ENCODE assay signal across 6 cellular contexts in the genomic region with DNA sequence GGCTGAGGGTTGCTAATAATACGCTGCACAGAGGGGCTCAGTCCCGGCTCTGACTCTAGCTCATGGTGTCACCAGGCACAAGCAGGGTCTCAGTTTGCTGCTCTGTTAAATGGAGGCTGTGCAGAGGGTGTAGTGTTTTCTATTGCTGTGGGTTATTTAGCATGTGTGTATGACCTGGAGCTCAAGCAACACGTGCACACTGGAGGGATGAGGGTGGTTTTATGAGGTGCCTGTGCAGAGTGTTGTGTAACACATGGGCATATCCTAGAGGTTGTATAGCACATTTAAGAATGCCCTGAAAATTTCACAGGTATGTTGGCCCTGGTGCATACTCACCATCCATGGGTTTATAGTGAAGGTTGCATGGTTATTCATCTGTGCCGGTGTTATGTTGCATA. TPM values are rescaled to one million over a fixed set of nuclear protein-coding genes. Genes with fewer than 3 reads are reported as not detected.
DNase-seq lines count a peak whose midpoint lies in the region; ATAC-seq, FAIRE-seq and TF ChIP-seq lines count a peak whose summit lies in the region.

No MANE protein-coding gene starts in this region.

- H3K4me1 ChIP-seq in A549 = peaks cover 52% of the 10 kb centered on the region
- H3K4me1 ChIP-seq in adipocyte (ENCODE audit: control insufficient read depth, insufficient read depth, low read length) = peaks cover 60% of the 10 kb centered on the region
- H3K4me1 ChIP-seq in mucosa of stomach (ENCODE audit: control insufficient read depth, insufficient read depth, low read length) = peaks cover 62% of the 10 kb centered on the region

- DNase-seq in A549 (ENCODE audit: low read depth in 1 of 2, low spot score in 1 of 2) (no peak), adipocyte (ENCODE audit: low read depth) (no peak), progenitor cell of endocrine pancreas (ENCODE audit: low spot score, unreplicated experiment) (no peak), NCI-H1105 (lab: John Stamatoyannopoulos, UW) (no peak)
- no peak for DNase-seq in stimulated activated CD4-positive, alpha-beta T cell treated with anti-CD3 and anti-CD28 coated beads, Interleukin-12 subunit alpha, Interleukin-12 subunit beta, amount 100 ng/mL, for 4 hours

- 82% methylated on average over 4 of the region's 4 CpGs for WGBS in A549 (ENCODE audit: missing lambda C conversion rate)

- peaks cover 33% of the 10 kb centered on the region for H3K4me1 Mint-ChIP-seq in progenitor cell of endocrine pancreas (ENCODE audit: low read depth)

- TF ChIP-seq POLR2A in A549 (IDR thresholded peaks at IDR 0.05; ENCODE audit: low read length) = no peak

- H3K9me3 ChIP-seq in A549 = no peaks in the 10 kb centered on the region
- H3K9me3 ChIP-seq in adipocyte (ENCODE audit: control insufficient read depth, low read length) = no peaks in the 10 kb centered on the region
- no peaks in the 10 kb centered on the region for H3K9me3 ChIP-seq in mucosa of stomach (ENCODE audit: control insufficient read depth, low read length)

- no peak overlapping the region for H3K4me3 Mint-ChIP-seq in progenitor cell of endocrine pancreas (ENCODE audit: low read depth)

- POLR2A ChIA-PET in A549 (lab: Yijun Ruan, JAX) = interaction anchor here (1.2 kb wide), 1 partner anchor 25 kb away, joined by 5 read pairs; a partner anchor contains a TSS

- H3K27me3 Mint-ChIP-seq in progenitor cell of endocrine pancreas = no peaks in the 10 kb centered on the region

- H3K4me3 ChIP-seq in A549 (no peak overlapping the region), adipocyte (ENCODE audit: low read length) (peak overlapping the region; percentile 43), mucosa of stomach (ENCODE audit: low read length) (no peak overlapping the region)

- H3K9ac ChIP-seq in adipocyte (ENCODE audit: low read length) = peak overlapping the region; percentile 70
- H3K9ac ChIP-seq in mucosa of stomach (ENCODE audit: low read length) = peak overlapping the region; percentile 44

- TF ChIP-seq RAD21 in A549 (conservative IDR thresholded peaks at IDR 0.05 in 1 of 2, IDR thresholded peaks at IDR 0.05 in 1 of 2) = no peak

- no peak for TF ChIP-seq EP300 in A549 (IDR thresholded peaks at IDR 0.05)

- TF ChIP-seq CTCF in A549 (IDR thresholded peaks at IDR 0.05) (no peak), progenitor cell of endocrine pancreas (IDR thresholded peaks at IDR 0.05; ENCODE audit: unreplicated experiment) (no peak)

- no peak overlapping the region for H3K27ac Mint-ChIP-seq in progenitor cell of endocrine pancreas

- peaks cover 28% of the 10 kb centered on the region for H3K36me3 ChIP-seq in adipocyte (ENCODE audit: control insufficient read depth, insufficient read depth, low read length, severe bottlenecking)
- H3K36me3 ChIP-seq in mucosa of stomach (ENCODE audit: control insufficient read depth, insufficient read depth, low read length) = peaks cover 7% of the 10 kb centered on the region

- no peaks in the 10 kb centered on the region for H3K36me3 Mint-ChIP-seq in progenitor cell of endocrine pancreas (ENCODE audit: insufficient read depth)

- FAIRE-seq in A549 (lab: Jason Lieb, UNC) = no peak

- H3K27ac ChIP-seq in A549 = peak overlapping the region; percentile 95

- CTCF ChIA-PET in A549 (lab: Yijun Ruan, JAX) = interaction anchor here (0.6 to 34.4 kb wide), 44 partner anchors 1 to 455 kb away, joined by 3 to 919 read pairs (median 6); a partner anchor contains a TSS

- ATAC-seq in A549 = no peak

- H3K27me3 ChIP-seq in adipocyte (replicated peaks; ENCODE audit: control insufficient read depth, insufficient read depth, low read length) (no peaks in the 10 kb centered on the region), mucosa of stomach (ENCODE audit: control insufficient read depth, insufficient read depth, low read length) (no peaks in the 10 kb centered on the region)

- peak overlapping the region; percentile 64 for H3K4me2 ChIP-seq in A549

- no peaks in the 10 kb centered on the region for H3K9me3 Mint-ChIP-seq in progenitor cell of endocrine pancreas (ENCODE audit: low read depth)

TF ChIP-seq in A549, 52 proteins besides CTCF, POLR2A, EP300 and RAD21:
- TF ChIP-seq, protein P1, sequence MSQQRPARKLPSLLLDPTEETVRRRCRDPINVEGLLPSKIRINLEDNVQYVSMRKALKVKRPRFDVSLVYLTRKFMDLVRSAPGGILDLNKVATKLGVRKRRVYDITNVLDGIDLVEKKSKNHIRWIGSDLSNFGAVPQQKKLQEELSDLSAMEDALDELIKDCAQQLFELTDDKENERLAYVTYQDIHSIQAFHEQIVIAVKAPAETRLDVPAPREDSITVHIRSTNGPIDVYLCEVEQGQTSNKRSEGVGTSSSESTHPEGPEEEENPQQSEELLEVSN (IDR thresholded peaks at IDR 0.05; ENCODE audit: borderline replicate concordance, low read depth) = no peak
- TF ChIP-seq, protein P2, sequence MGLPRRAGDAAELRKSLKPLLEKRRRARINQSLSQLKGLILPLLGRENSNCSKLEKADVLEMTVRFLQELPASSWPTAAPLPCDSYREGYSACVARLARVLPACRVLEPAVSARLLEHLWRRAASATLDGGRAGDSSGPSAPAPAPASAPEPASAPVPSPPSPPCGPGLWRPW (IDR thresholded peaks at IDR 0.05) = no peak
- TF ChIP-seq ZC3H11A (IDR thresholded peaks at IDR 0.05) (no peak), HEYL (CRISPR knock-in tag; IDR thresholded peaks at IDR 0.05) (no peak), BHLHE40 (IDR thresholded peaks at IDR 0.05; ENCODE audit: low read depth, low read length) (no peak), MAZ (IDR thresholded peaks at IDR 0.05; ENCODE audit: borderline replicate concordance, low read depth, low read length) (no peak), ZNF302 (CRISPR knock-in tag; IDR thresholded peaks at IDR 0.05) (no peak), JUNB (IDR thresholded peaks at IDR 0.05) (no peak), CBX2 (IDR thresholded peaks at IDR 0.05; ENCODE audit: borderline replicate concordance, low read depth) (no peak), TFCP2L1 (CRISPR knock-in tag; IDR thresholded peaks at IDR 0.05) (no peak), SMC3 (IDR thresholded peaks at IDR 0.05) (no peak), FOSL2 (IDR thresholded peaks at IDR 0.05) (no peak), FOSL2 (CRISPR knock-in tag; IDR thresholded peaks at IDR 0.05) (no peak), CHD4 (IDR thresholded peaks at IDR 0.05; ENCODE audit: borderline replicate concordance) (no peak), KDM1A (IDR thresholded peaks at IDR 0.05; ENCODE audit: low read depth) (no peak), RFX5 (IDR thresholded peaks at IDR 0.05) (no peak), HOXB13 (CRISPR knock-in tag; IDR thresholded peaks at IDR 0.05; ENCODE audit: low read depth) (no peak)
- TF ChIP-seq, protein P3, sequence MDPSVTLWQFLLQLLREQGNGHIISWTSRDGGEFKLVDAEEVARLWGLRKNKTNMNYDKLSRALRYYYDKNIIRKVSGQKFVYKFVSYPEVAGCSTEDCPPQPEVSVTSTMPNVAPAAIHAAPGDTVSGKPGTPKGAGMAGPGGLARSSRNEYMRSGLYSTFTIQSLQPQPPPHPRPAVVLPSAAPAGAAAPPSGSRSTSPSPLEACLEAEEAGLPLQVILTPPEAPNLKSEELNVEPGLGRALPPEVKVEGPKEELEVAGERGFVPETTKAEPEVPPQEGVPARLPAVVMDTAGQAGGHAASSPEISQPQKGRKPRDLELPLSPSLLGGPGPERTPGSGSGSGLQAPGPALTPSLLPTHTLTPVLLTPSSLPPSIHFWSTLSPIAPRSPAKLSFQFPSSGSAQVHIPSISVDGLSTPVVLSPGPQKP (IDR thresholded peaks at IDR 0.05; ENCODE audit: low read depth, low read length) = no peak
- TF ChIP-seq, protein P4, sequence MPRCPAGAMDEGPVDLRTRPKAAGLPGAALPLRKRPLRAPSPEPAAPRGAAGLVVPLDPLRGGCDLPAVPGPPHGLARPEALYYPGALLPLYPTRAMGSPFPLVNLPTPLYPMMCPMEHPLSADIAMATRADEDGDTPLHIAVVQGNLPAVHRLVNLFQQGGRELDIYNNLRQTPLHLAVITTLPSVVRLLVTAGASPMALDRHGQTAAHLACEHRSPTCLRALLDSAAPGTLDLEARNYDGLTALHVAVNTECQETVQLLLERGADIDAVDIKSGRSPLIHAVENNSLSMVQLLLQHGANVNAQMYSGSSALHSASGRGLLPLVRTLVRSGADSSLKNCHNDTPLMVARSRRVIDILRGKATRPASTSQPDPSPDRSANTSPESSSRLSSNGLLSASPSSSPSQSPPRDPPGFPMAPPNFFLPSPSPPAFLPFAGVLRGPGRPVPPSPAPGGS (IDR thresholded peaks at IDR 0.05) = no peak; the same call in 2 of the 3 replicates

RNA-seq across cellular contexts. Expression of a gene that starts 13.3 kb away (rescaled TPM):
- 20.1 and 27.4 TPM in 2 replicates for polyA plus RNA-seq in A549 (2011; rRNA removed)
- 12.5 and 15.3 TPM in 2 replicates for polyA plus RNA-seq in A549 (2012; cell fraction: cytosol; rRNA removed)
- 10.5 and 13.1 TPM in 2 replicates for polyA plus RNA-seq in A549 (2012; cell fraction: nucleus; rRNA removed)
- polyA plus RNA-seq in A549 (2017; fragmentation: RNase III; extraction: RNeasy Plus Mini Kit Qiagen cat#74134 plus additional on column Dnase treatment) = 16.1 to 23.7 TPM (median 22.5 TPM) in 3 replicates
- polyA minus RNA-seq in A549 (2011; rRNA and poly(A)+ RNA removed) = 25.5 and 26.9 TPM in 2 replicates
- 21.3 and 25.0 TPM in 2 replicates for total RNA-seq in progenitor cell of endocrine pancreas

RNA-seq across cellular contexts. Expression of a gene that starts 21.9 kb away (rescaled TPM):
- polyA plus RNA-seq in A549 (2011; rRNA removed) = 63.6 and 89.5 TPM in 2 replicates
- polyA plus RNA-seq in A549 (2012; cell fraction: cytosol; rRNA removed) = 85.2 and 102 TPM in 2 replicates
- polyA plus RNA-seq in A549 (2012; cell fraction: nucleus; rRNA removed) = 320 and 427 TPM in 2 replicates
- 60.7 to 64.5 TPM (median 60.8 TPM) in 3 replicates for polyA plus RNA-seq in A549 (2017; fragmentation: RNase III; extraction: RNeasy Plus Mini Kit Qiagen cat#74134 plus additional on column Dnase treatment)
- 129 and 130 TPM in 2 replicates for polyA minus RNA-seq in A549 (2011; rRNA and poly(A)+ RNA removed)
- 143 and 161 TPM in 2 replicates for total RNA-seq in progenitor cell of endocrine pancreas

RNA-seq across cellular contexts. Expression of a gene that starts 24.3 kb away (rescaled TPM):
- polyA plus RNA-seq in A549 (2011; rRNA removed) (1.2 and 2.4 TPM in 2 replicates), A549 (2017; fragmentation: RNase III; extraction: RNeasy Plus Mini Kit Qiagen cat#74134 plus additional on column Dnase treatment) (3.0 to 4.6 TPM (median 4.4 TPM) in 3 replicates)
- 5.7 and 6.5 TPM in 2 replicates for polyA plus RNA-seq in A549 (2012; cell fraction: cytosol; rRNA removed)
- 12.1 and 15.2 TPM in 2 replicates for polyA plus RNA-seq in A549 (2012; cell fraction: nucleus; rRNA removed)
- 4.0 and 6.0 TPM in 2 replicates for polyA minus RNA-seq in A549 (2011; rRNA and poly(A)+ RNA removed)
- 2.4 and 2.6 TPM in 2 replicates for total RNA-seq in progenitor cell of endocrine pancreas

RNA-seq across cellular contexts. Expression of a gene that starts 45.7 kb away (rescaled TPM):
- polyA plus RNA-seq in A549 (2011; rRNA removed) (87.8 and 95.1 TPM in 2 replicates), A549 (2017; fragmentation: RNase III; extraction: RNeasy Plus Mini Kit Qiagen cat#74134 plus additional on column Dnase treatment) (60.4 to 70.1 TPM (median 64.8 TPM) in 3 replicates)
- polyA plus RNA-seq in A549 (2012; cell fraction: cytosol; rRNA removed) = 24.3 and 30.5 TPM in 2 replicates
- 28.3 and 28.4 TPM in 2 replicates for polyA plus RNA-seq in A549 (2012; cell fraction: nucleus; rRNA removed)
- 32.5 and 33.0 TPM in 2 replicates for polyA minus RNA-seq in A549 (2011; rRNA and poly(A)+ RNA removed)
- 137 and 143 TPM in 2 replicates for total RNA-seq in progenitor cell of endocrine pancreas
